Comparison of ENCODE assay signal across 5 cellular contexts in the genomic region with DNA sequence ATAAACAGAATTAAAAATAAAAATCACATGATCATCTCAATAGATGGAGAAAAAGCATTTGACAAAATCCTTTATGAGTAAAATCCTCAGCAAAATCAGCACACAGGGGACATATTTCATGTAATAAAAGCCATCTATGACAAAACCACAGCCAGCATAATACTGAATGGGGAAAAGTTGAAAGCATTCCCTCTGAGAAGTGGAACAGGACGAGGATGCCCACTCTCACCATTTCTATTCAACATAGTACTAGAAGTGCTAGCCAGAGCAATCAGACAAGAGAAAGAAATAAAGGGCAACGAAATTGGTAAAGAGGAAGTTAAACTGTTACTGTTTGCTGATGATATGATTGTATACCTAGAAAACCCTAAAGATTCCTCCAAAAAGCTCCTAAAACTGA.
DNase-seq lines count a peak whose midpoint lies in the region; ATAC-seq, FAIRE-seq and TF ChIP-seq lines count a peak whose summit lies in the region.
"Not testable (repeated sequence)": the region's sequence is repeated elsewhere in the genome, so short reads cannot be mapped to it uniquely, and the experiment has no call there.

No MANE protein-coding gene starts in this region.

- H3K4me1 ChIP-seq in HEK293 (ENCODE audit: control insufficient read depth, insufficient read depth, low read length); K562 (replicated peaks in 1 of 2; ENCODE audit: control insufficient read depth in 2 of 2, insufficient read depth in 2 of 2, low read length in 2 of 2); endodermal cell (ENCODE audit: control insufficient read depth, insufficient read depth, low read length); HepG2 (ENCODE audit: insufficient read depth, low read length): not testable (repeated sequence)

- POLR2A ChIA-PET in HEK293 (lab: Yijun Ruan, JAX); HepG2 (lab: Yijun Ruan, JAX): not testable (repeated sequence)
- POLR2A ChIA-PET in K562 (lab: Yijun Ruan, JAX) = interaction anchor here (0.5 kb wide), 1 partner anchor 15 kb away, joined by 4 read pairs; no protein-coding TSS in a partner anchor

- H3K4me2 ChIP-seq in K562 (ENCODE audit: insufficient read depth, low read length); HepG2 (ENCODE audit: low read depth, low read length): not testable (repeated sequence)

- H3K36me3 ChIP-seq in HEK293 (ENCODE audit: control insufficient read depth in 2 of 2, insufficient read depth in 1 of 2, low read length in 2 of 2); K562 (ENCODE audit: control insufficient read depth, insufficient read depth, low read length); endodermal cell (ENCODE audit: control insufficient read depth, insufficient read depth, low read length); HepG2 (replicated peaks in 1 of 2; ENCODE audit: control insufficient read depth in 1 of 2, insufficient read depth in 2 of 2, low read length in 2 of 2): not testable (repeated sequence)

- TF ChIP-seq RAD21 in K562 (CRISPR knock-in tag; conservative IDR thresholded peaks at IDR 0.05 in 1 of 2, IDR thresholded peaks at IDR 0.05 in 1 of 2); HepG2 (CRISPR knock-in tag; IDR thresholded peaks at IDR 0.05): not testable (repeated sequence)

- not testable (repeated sequence) for TF ChIP-seq POLR2A in K562 (conservative IDR thresholded peaks at IDR 0.05); HepG2 (IDR thresholded peaks at IDR 0.05; ENCODE audit: insufficient read depth in 1 of 2, low read depth in 2 of 2, low read length in 2 of 2)

- BruUV-seq in K562 (replicated peaks; lab: Mats Ljungman, UMichigan); HepG2 (replicated peaks; lab: Mats Ljungman, UMichigan): not testable (repeated sequence)

- in situ Hi-C loops in K562 (cut with MboI); HepG2 (cut with HindIII; ENCODE audit: extremely low pct_ligation_motif_present, low pct_unique_long_range_greater_than_20kb): not testable (repeated sequence)

- H3K27ac ChIP-seq in HEK293 (ENCODE audit: extremely low read depth, low read depth, low read length); K562 (ENCODE audit: extremely low read depth, low read depth, low read length); endodermal cell (ENCODE audit: low read depth, low read length); HepG2 (ENCODE audit: extremely low read length, insufficient read depth, low read length): not testable (repeated sequence)

- H3K9ac ChIP-seq in K562 (ENCODE audit: insufficient read depth in 1 of 2, low read depth in 2 of 2, low read length in 2 of 2); endodermal cell (ENCODE audit: extremely low read depth, low read length, poor library complexity, severe bottlenecking); HepG2 (ENCODE audit: insufficient read depth, low read depth, low read length): not testable (repeated sequence)

- H3K9me3 Mint-ChIP-seq in endodermal cell = peaks cover 56% of the 10 kb centered on the region

- WGBS in K562 (ENCODE audit: insufficient coverage, low coverage, missing lambda C conversion rate) = 3% methylated on average over 2 of the region's 2 CpGs
- WGBS in endodermal cell (ENCODE audit: insufficient coverage in 1 of 2, insufficient read length in 1 of 2), 2 experiments = 87% methylated on average over 2 of the region's 2 CpGs; no CpG with 5 or more reads in 1 of the 2 experiments
- 72% methylated on average over 2 of the region's 2 CpGs for WGBS in HepG2 (ENCODE audit: low lambda C conversion rate)

- H3K36me3 Mint-ChIP-seq in endodermal cell (ENCODE audit: low read depth) = not testable (repeated sequence)

- intact Hi-C loops in K562 (cut with micrococcal nuclease); HepG2 (cut with micrococcal nuclease; ENCODE audit: unreplicated experiment): not testable (repeated sequence)

- not testable (repeated sequence) for H3K4me3 Mint-ChIP-seq in endodermal cell

- TF ChIP-seq CTCF in HEK293 (tag by site-specific recombination; IDR thresholded peaks at IDR 0.05); K562 (IDR thresholded peaks at IDR 0.05 in 2 of 3, conservative IDR thresholded peaks at IDR 0.05 in 1 of 3; ENCODE audit: insufficient read depth in 2 of 3, low read depth in 1 of 3, low read length in 3 of 3); endodermal cell (conservative IDR thresholded peaks at IDR 0.05); HepG2 (CRISPR knock-in tag; IDR thresholded peaks at IDR 0.05): not testable (repeated sequence)

- H3K27me3 Mint-ChIP-seq in endodermal cell (ENCODE audit: insufficient read depth) = not testable (repeated sequence)

- not testable (repeated sequence) for TF ChIP-seq EP300 in K562 (IDR thresholded peaks at IDR 0.05; ENCODE audit: low read length); HepG2 (IDR thresholded peaks at IDR 0.05; ENCODE audit: low read depth in 2 of 2, low read length in 2 of 2); HepG2 (CRISPR knock-in tag; IDR thresholded peaks at IDR 0.05; ENCODE audit: borderline replicate concordance)

- CTCF ChIA-PET in HEK293 (lab: Yijun Ruan, JAX); K562 (lab: Yijun Ruan, JAX; ENCODE audit: low intra/inter-chr PET ratio); HepG2 (lab: Yijun Ruan, JAX; ENCODE audit: low intra/inter-chr PET ratio, low total read pairs): not testable (repeated sequence)

- DNase-seq in HTR-8/SVneo (ENCODE audit: insufficient read length, low spot score); K562 (ENCODE audit: extremely low read depth in 1 of 4, low spot score in 3 of 4); endodermal cell; HepG2 (ENCODE audit: low spot score): not testable (repeated sequence)

- ATAC-seq in K562, HepG2: not testable (repeated sequence)

- H3K4me1 Mint-ChIP-seq in endodermal cell = peaks cover 14% of the 10 kb centered on the region

- not testable (repeated sequence) for H3K9me1 ChIP-seq in K562 (ENCODE audit: control insufficient read depth, insufficient read depth, low read length)

- H3K79me2 ChIP-seq in K562 (ENCODE audit: control insufficient read depth, insufficient read depth, low read length); HepG2 (ENCODE audit: insufficient read depth, low read length): not testable (repeated sequence)

- H3K9me3 ChIP-seq in HEK293 (ENCODE audit: control insufficient read depth, insufficient read depth, low read depth, low read length); K562 (replicated peaks; ENCODE audit: control insufficient read depth, insufficient read depth, low read depth, low read length): not testable (repeated sequence)
- H3K9me3 ChIP-seq in endodermal cell (ENCODE audit: control insufficient read depth, low read length) = peaks cover 57% of the 10 kb centered on the region
- H3K9me3 ChIP-seq in HepG2 (ENCODE audit: low read length) = peaks cover 25% of the 10 kb centered on the region

- H3K27me3 ChIP-seq in K562 (ENCODE audit: control insufficient read depth in 2 of 2, insufficient read depth in 2 of 2, low read length in 2 of 2); endodermal cell (ENCODE audit: control insufficient read depth, insufficient read depth, low read length, poor library complexity, severe bottlenecking); HepG2 (ENCODE audit: control insufficient read depth in 1 of 2, insufficient read depth in 2 of 2, low read length in 2 of 2): not testable (repeated sequence)

- not testable (repeated sequence) for H4K20me1 ChIP-seq in K562 (replicated peaks; ENCODE audit: control insufficient read depth, insufficient read depth, low read length); HepG2 (ENCODE audit: insufficient read depth, low read length)

- not testable (repeated sequence) for H2AFZ ChIP-seq in K562 (ENCODE audit: low read depth, low read length); HepG2 (ENCODE audit: low read length)

- FAIRE-seq in HTR-8/SVneo (lab: Jason Lieb, UNC) = peak; percentile 51
- FAIRE-seq in K562 (lab: Jason Lieb, UNC); HepG2 (lab: Jason Lieb, UNC): not testable (repeated sequence)

- not testable (repeated sequence) for H3K4me3 ChIP-seq in HEK293 (ENCODE audit: low read depth, low read length); K562; HepG2 (replicated peaks in 1 of 3; ENCODE audit: insufficient read depth in 1 of 3, low read depth in 2 of 3, low read length in 3 of 3)
- peak overlapping the region; percentile 36 for H3K4me3 ChIP-seq in endodermal cell (ENCODE audit: low read length)

- H3K27ac Mint-ChIP-seq in endodermal cell = not testable (repeated sequence)

TF ChIP-seq in HEK293, 187 proteins besides CTCF, POLR2A, EP300 and RAD21:
- peak; percentile 31 for TF ChIP-seq SETDB1 (IDR thresholded peaks at IDR 0.05; ENCODE audit: insufficient read length, low read length)
